3 cellular contexts compared by ENCODE assay signal in genomic region chr1:42814815-42815214, GRCh38. TPM values are rescaled to one million over a fixed set of nuclear protein-coding genes. Genes with fewer than 3 reads are reported as not detected.
"Had no signal": no experiment of that assay in that cellular context is flagged by ENCODE, and none has a peak within 500 bp of the region (broad histone marks: within the 10 kb centered on the region; RNA-seq: fewer than 3 reads in every experiment).

No MANE protein-coding gene starts in this region.

RNA-seq across cellular contexts. Expression of gene TMEM269, which starts 30.0 kb away (rescaled TPM):
- total RNA-seq: HFFc6, HT1080 had no signal
- polyA plus RNA-seq: IgD-negative memory B cell had no signal
